Comparison of ENCODE assay signal across 8 cellular contexts in the genomic region with DNA sequence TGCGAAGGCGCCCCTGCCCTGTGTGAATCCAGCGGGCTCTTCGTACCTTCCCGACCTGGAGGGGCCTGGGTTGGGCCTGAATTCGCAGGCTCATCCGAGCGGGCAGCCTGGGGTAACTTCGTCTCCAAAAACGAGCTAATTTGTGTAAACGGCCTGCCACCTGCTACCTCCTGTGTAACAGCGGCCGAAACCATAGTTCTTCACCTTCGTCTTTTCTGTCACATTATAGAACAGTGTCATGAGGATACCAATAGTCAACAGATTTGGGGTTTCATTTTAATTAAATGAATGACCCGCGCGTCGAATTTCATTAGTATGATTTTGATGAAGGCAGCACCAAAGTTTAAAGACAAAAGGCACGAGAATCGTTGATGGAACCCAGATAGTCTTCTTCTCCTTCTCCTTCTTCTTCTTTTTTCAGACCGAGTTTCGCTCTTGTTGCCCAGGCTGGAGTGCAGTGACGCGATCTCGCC. TPM values are rescaled to one million over a fixed set of nuclear protein-coding genes. Genes with fewer than 3 reads are reported as not detected.
DNase-seq lines count a peak whose midpoint lies in the region; ATAC-seq, FAIRE-seq and TF ChIP-seq lines count a peak whose summit lies in the region.

No MANE protein-coding gene starts in this region.

- H3K4me3 Mint-ChIP-seq in activated CD4-positive, alpha-beta T cell treated with anti-CD3 and anti-CD28 coated beads for 36 hours: peak overlapping the region; percentile 69
- peak overlapping the region; percentile 73 for H3K4me3 Mint-ChIP-seq in activated naive CD8-positive, alpha-beta T cell treated with anti-CD3 and anti-CD28 coated beads, Interleukin-2, amount 50 U/mL, for 24 hours

- no peaks in the 10 kb centered on the region for H3K9me3 ChIP-seq in HepG2 (ENCODE audit: low read length)
- no peaks in the 10 kb centered on the region for H3K9me3 ChIP-seq in testis

- TF ChIP-seq RAD21 in HepG2 (CRISPR knock-in tag; IDR thresholded peaks at IDR 0.05): no peak

- H3K36me3 Mint-ChIP-seq in activated CD4-positive, alpha-beta T cell treated with anti-CD3 and anti-CD28 coated beads for 36 hours (ENCODE audit: low read depth): peaks cover 14% of the 10 kb centered on the region
- H3K36me3 Mint-ChIP-seq in activated naive CD8-positive, alpha-beta T cell treated with anti-CD3 and anti-CD28 coated beads, Interleukin-2, amount 50 U/mL, for 24 hours (ENCODE audit: low read depth): peaks cover 24% of the 10 kb centered on the region

- H3K4me1 Mint-ChIP-seq in activated CD4-positive, alpha-beta T cell treated with anti-CD3 and anti-CD28 coated beads for 36 hours: peaks cover 22% of the 10 kb centered on the region
- peaks cover 29% of the 10 kb centered on the region for H3K4me1 Mint-ChIP-seq in activated naive CD8-positive, alpha-beta T cell treated with anti-CD3 and anti-CD28 coated beads, Interleukin-2, amount 50 U/mL, for 24 hours

- peak; percentile 21 for FAIRE-seq in HepG2 (lab: Jason Lieb, UNC)

- H3K4me3 ChIP-seq in HepG2 (replicated peaks in 1 of 3; ENCODE audit: insufficient read depth in 1 of 3, low read depth in 2 of 3, low read length in 3 of 3) (peak overlapping the region; percentile 54 to 72 (median 60)), testis (peak overlapping the region; percentile 62 to 76)

- H3K4me2 ChIP-seq in HepG2 (ENCODE audit: low read depth, low read length): peak overlapping the region; percentile 83

- no peak overlapping the region for H2AFZ ChIP-seq in HepG2 (ENCODE audit: low read length)

- H3K27me3 ChIP-seq in HepG2 (ENCODE audit: control insufficient read depth in 1 of 2, insufficient read depth in 2 of 2, low read length in 2 of 2) (no peaks in the 10 kb centered on the region), testis (no peaks in the 10 kb centered on the region)

- ATAC-seq in activated CD4-positive, alpha-beta T cell treated with anti-CD3 and anti-CD28 coated beads for 36 hours: no peak
- no peak for ATAC-seq in activated naive CD8-positive, alpha-beta T cell treated with anti-CD3 and anti-CD28 coated beads, Interleukin-2, amount 50 U/mL, for 24 hours
- ATAC-seq in HepG2 (no peak), GM18870 (IDR thresholded peaks at IDR 0.05; ENCODE audit: unreplicated experiment) (no peak)

- CTCF ChIA-PET in activated CD4-positive, alpha-beta T cell treated with anti-CD3 and anti-CD28 coated beads for 36 hours (lab: Charles Lee): interaction anchor here (0.5 to 7.4 kb wide), 7 partner anchors 10 to 1483 kb away, joined by 3 to 64 read pairs (median 4); a partner anchor contains a TSS
- CTCF ChIA-PET in HepG2 (lab: Yijun Ruan, JAX; ENCODE audit: low intra/inter-chr PET ratio, low total read pairs): interaction anchor here (1.3 kb wide), 1 partner anchor 67 kb away, joined by 6 read pairs; no protein-coding TSS in a partner anchor

- peaks cover 12% of the 10 kb centered on the region for H4K20me1 ChIP-seq in HepG2 (ENCODE audit: insufficient read depth, low read length)

- H3K4me1 ChIP-seq in HepG2 (ENCODE audit: insufficient read depth, low read length) (peaks cover 33% of the 10 kb centered on the region), testis (peaks cover 4% of the 10 kb centered on the region)

- peak overlapping the region; percentile 40 for H3K27ac ChIP-seq in HepG2 (ENCODE audit: extremely low read length, insufficient read depth, low read length)
- H3K27ac ChIP-seq in testis: peak overlapping the region in 1 of 2 donors; percentile 65

- in situ Hi-C loops in HepG2 (cut with HindIII; ENCODE audit: extremely low pct_ligation_motif_present, low pct_unique_long_range_greater_than_20kb): loop anchor here (5.0 kb wide), 1 partner anchor 66 kb away; no protein-coding TSS in a partner anchor

- TF ChIP-seq POLR2A in HepG2 (IDR thresholded peaks at IDR 0.05; ENCODE audit: insufficient read depth in 1 of 2, low read depth in 2 of 2, low read length in 2 of 2) (no peak), testis (IDR thresholded peaks at IDR 0.05) (no peak)

- H3K27me3 Mint-ChIP-seq in activated CD4-positive, alpha-beta T cell treated with anti-CD3 and anti-CD28 coated beads for 36 hours: no peaks in the 10 kb centered on the region
- no peaks in the 10 kb centered on the region for H3K27me3 Mint-ChIP-seq in activated naive CD8-positive, alpha-beta T cell treated with anti-CD3 and anti-CD28 coated beads, Interleukin-2, amount 50 U/mL, for 24 hours

- no peak for DNase-seq in activated CD4-positive, alpha-beta T cell treated with anti-CD3 and anti-CD28 coated beads for 36 hours
- DNase-seq in activated CD4-positive, alpha-beta T cell treated with anti-CD3 and anti-CD28 coated beads for 1 hour: no peak
- DNase-seq in activated naive CD8-positive, alpha-beta T cell treated with anti-CD3 and anti-CD28 coated beads, Interleukin-2, amount 50 U/mL, for 24 hours: no peak
- DNase-seq in HepG2 (ENCODE audit: low spot score): no peak
- no peak for DNase-seq in testis
- DNase-seq in kidney tubule cell (ENCODE audit: low spot score): no peak
- no peak for DNase-seq in glomerular visceral epithelial cell (ENCODE audit: extremely low spot score)

- H3K9me3 Mint-ChIP-seq in activated CD4-positive, alpha-beta T cell treated with anti-CD3 and anti-CD28 coated beads for 36 hours (ENCODE audit: low read depth): no peaks in the 10 kb centered on the region
- no peaks in the 10 kb centered on the region for H3K9me3 Mint-ChIP-seq in activated naive CD8-positive, alpha-beta T cell treated with anti-CD3 and anti-CD28 coated beads, Interleukin-2, amount 50 U/mL, for 24 hours

- peak overlapping the region; percentile 26 for H3K27ac Mint-ChIP-seq in activated CD4-positive, alpha-beta T cell treated with anti-CD3 and anti-CD28 coated beads for 36 hours
- H3K27ac Mint-ChIP-seq in activated naive CD8-positive, alpha-beta T cell treated with anti-CD3 and anti-CD28 coated beads, Interleukin-2, amount 50 U/mL, for 24 hours: peak overlapping the region; percentile 70

- BruUV-seq in HepG2 (replicated peaks; lab: Mats Ljungman, UMichigan): TSS peak; percentile 61

- TF ChIP-seq EP300 in HepG2 (IDR thresholded peaks at IDR 0.05; ENCODE audit: low read depth in 2 of 2, low read length in 2 of 2) (no peak), HepG2 (CRISPR knock-in tag; IDR thresholded peaks at IDR 0.05; ENCODE audit: borderline replicate concordance) (no peak)

- H3K9ac ChIP-seq in HepG2 (ENCODE audit: insufficient read depth, low read depth, low read length): peak overlapping the region; percentile 71

- H3K36me3 ChIP-seq in HepG2 (replicated peaks in 1 of 2; ENCODE audit: control insufficient read depth in 1 of 2, insufficient read depth in 2 of 2, low read length in 2 of 2): peaks cover 4 to 13% of the 10 kb centered on the region in 2 experiments
- no peaks in the 10 kb centered on the region for H3K36me3 ChIP-seq in testis (ENCODE audit: low read depth, missing control alignments)

- POLR2A ChIA-PET in activated CD4-positive, alpha-beta T cell treated with anti-CD3 and anti-CD28 coated beads for 36 hours (lab: Charles Lee): interaction anchor here (0.5 to 1.6 kb wide), 3 partner anchors 27 to 135 kb away, joined by 4 to 9 read pairs (median 9); a partner anchor contains a TSS
- POLR2A ChIA-PET in HepG2 (lab: Yijun Ruan, JAX): interaction anchor here (0.6 to 7.3 kb wide), 12 partner anchors 11 to 144 kb away, joined by 3 to 68 read pairs (median 17); a partner anchor contains a TSS

- 75% methylated on average over 16 of the region's 25 CpGs for WGBS in HepG2 (ENCODE audit: low lambda C conversion rate)
- WGBS in testis, 2 donors: 43 to 64% methylated on average over 14 to 25 of the region's 25 CpGs

- H3K79me2 ChIP-seq in HepG2 (ENCODE audit: insufficient read depth, low read length): peaks cover 36% of the 10 kb centered on the region

- no peak for TF ChIP-seq CTCF in HepG2 (CRISPR knock-in tag; IDR thresholded peaks at IDR 0.05)
- no peak for TF ChIP-seq CTCF in testis (IDR thresholded peaks at IDR 0.05)

- intact Hi-C loops in activated CD4-positive, alpha-beta T cell treated with anti-CD3 and anti-CD28 coated beads for 36 hours (cut with DNase I, micrococcal nuclease): loop anchor here (1.0 to 5.0 kb wide), 7 partner anchors 27 to 182 kb away; a partner anchor contains a TSS
- intact Hi-C loops in HepG2 (cut with micrococcal nuclease; ENCODE audit: unreplicated experiment) (loop anchor here (5.0 kb wide), 2 partner anchors 41 to 136 kb away; a partner anchor contains a TSS), testis (cut with DNase I; ENCODE audit: low total_unique reads) (no loop called here)

RNA-seq across cellular contexts. Expression of a gene that starts 0.5 kb away (rescaled TPM):
- total RNA-seq in activated CD4-positive, alpha-beta T cell treated with anti-CD3 and anti-CD28 coated beads for 36 hours: 100 to 1,000 TPM; 100 to 132 TPM
- 216 and 292 TPM in 2 replicates for total RNA-seq in HepG2 (2016; rRNA removed; fragmentation: Illumina TruSeq; extraction: Trizol)
- total RNA-seq in HepG2 (2016; cell fraction: cytosol; rRNA removed; fragmentation: Illumina TruSeq; extraction: Trizol; ENCODE audit: low read depth): 661 and 704 TPM in 2 replicates
- 238 and 290 TPM in 2 replicates for total RNA-seq in HepG2 (2016; cell fraction: insoluble cytoplasmic fraction; rRNA removed; fragmentation: Illumina TruSeq; extraction: Trizol)
- total RNA-seq in HepG2 (2016; cell fraction: membrane; rRNA removed; fragmentation: Illumina TruSeq; extraction: Trizol): 633 and 641 TPM in 2 replicates
- total RNA-seq in HepG2 (2016; cell fraction: nucleus; rRNA removed; fragmentation: Illumina TruSeq; extraction: Trizol): 133 and 151 TPM in 2 replicates
- 159 and 193 TPM in 2 replicates for polyA plus RNA-seq in HepG2 (2011; rRNA removed)
- 149 and 152 TPM in 2 replicates for polyA plus RNA-seq in HepG2 (2011; cell fraction: cytosol; rRNA removed)
- polyA plus RNA-seq in HepG2 (2011; cell fraction: nucleus; rRNA removed): 166 and 206 TPM in 2 replicates
- polyA plus RNA-seq in HepG2 (2012): 145 and 146 TPM in 2 replicates
- 677 and 732 TPM in 2 replicates for polyA plus RNA-seq in HepG2 (2016; cell fraction: cytosol; fragmentation: Illumina TruSeq; extraction: Trizol; ENCODE audit: low read depth)
- polyA plus RNA-seq in HepG2 (2016; cell fraction: insoluble cytoplasmic fraction; fragmentation: Illumina TruSeq; extraction: Trizol; ENCODE audit: low read depth): 223 and 226 TPM in 2 replicates
- 572 and 580 TPM in 2 replicates for polyA plus RNA-seq in HepG2 (2016; cell fraction: membrane; fragmentation: Illumina TruSeq; extraction: Trizol; ENCODE audit: low read depth)
- polyA plus RNA-seq in HepG2 (2016; cell fraction: nucleus; fragmentation: Illumina TruSeq; extraction: Trizol; ENCODE audit: insufficient read depth, low read depth): 273 and 282 TPM in 2 replicates
- polyA minus RNA-seq in HepG2 (2011; rRNA and poly(A)+ RNA removed; ENCODE audit: low replicate concordance): 85.8 and 95.1 TPM in 2 replicates
- 30.3 and 32.7 TPM in 2 replicates for polyA minus RNA-seq in HepG2 (2011; cell fraction: cytosol; rRNA and poly(A)+ RNA removed)
- 68.9 and 72.5 TPM in 2 replicates for polyA minus RNA-seq in HepG2 (2011; cell fraction: nucleus; rRNA and poly(A)+ RNA removed)
- total RNA-seq in testis: 100 to 1,000 TPM in 1 of 2 donors, 10 to 100 TPM in 1; 73.5 to 119 TPM
- polyA plus RNA-seq in testis (ENCODE audit: insufficient read depth, low read depth, low replicate concordance): 82.3 TPM

RNA-seq across cellular contexts. Expression of a gene that starts 27.2 kb away (rescaled TPM):
- total RNA-seq in activated CD4-positive, alpha-beta T cell treated with anti-CD3 and anti-CD28 coated beads for 36 hours: 1,000 to 10,000 TPM; 1,578 to 1,806 TPM
- total RNA-seq in HepG2 (2016; rRNA removed; fragmentation: Illumina TruSeq; extraction: Trizol): 2,066 and 2,598 TPM in 2 replicates
- 1,884 and 2,042 TPM in 2 replicates for total RNA-seq in HepG2 (2016; cell fraction: cytosol; rRNA removed; fragmentation: Illumina TruSeq; extraction: Trizol; ENCODE audit: low read depth)
- total RNA-seq in HepG2 (2016; cell fraction: insoluble cytoplasmic fraction; rRNA removed; fragmentation: Illumina TruSeq; extraction: Trizol): 2,199 and 2,677 TPM in 2 replicates
- 1,573 and 1,587 TPM in 2 replicates for total RNA-seq in HepG2 (2016; cell fraction: membrane; rRNA removed; fragmentation: Illumina TruSeq; extraction: Trizol)
- 582 and 612 TPM in 2 replicates for total RNA-seq in HepG2 (2016; cell fraction: nucleus; rRNA removed; fragmentation: Illumina TruSeq; extraction: Trizol)
- 1,130 and 1,263 TPM in 2 replicates for polyA plus RNA-seq in HepG2 (2011; rRNA removed)
- polyA plus RNA-seq in HepG2 (2011; cell fraction: cytosol; rRNA removed): 1,588 and 1,623 TPM in 2 replicates
- 397 and 543 TPM in 2 replicates for polyA plus RNA-seq in HepG2 (2011; cell fraction: nucleus; rRNA removed)
- polyA plus RNA-seq in HepG2 (2012): 1,977 and 2,062 TPM in 2 replicates
- polyA plus RNA-seq in HepG2 (2016; cell fraction: cytosol; fragmentation: Illumina TruSeq; extraction: Trizol; ENCODE audit: low read depth): 1,937 and 2,024 TPM in 2 replicates
- 1,705 and 1,710 TPM in 2 replicates for polyA plus RNA-seq in HepG2 (2016; cell fraction: insoluble cytoplasmic fraction; fragmentation: Illumina TruSeq; extraction: Trizol; ENCODE audit: low read depth)
- 1,088 and 1,107 TPM in 2 replicates for polyA plus RNA-seq in HepG2 (2016; cell fraction: membrane; fragmentation: Illumina TruSeq; extraction: Trizol; ENCODE audit: low read depth)
- 679 and 692 TPM in 2 replicates for polyA plus RNA-seq in HepG2 (2016; cell fraction: nucleus; fragmentation: Illumina TruSeq; extraction: Trizol; ENCODE audit: insufficient read depth, low read depth)
- 1,440 and 2,606 TPM in 2 replicates for polyA minus RNA-seq in HepG2 (2011; rRNA and poly(A)+ RNA removed; ENCODE audit: low replicate concordance)
- polyA minus RNA-seq in HepG2 (2011; cell fraction: cytosol; rRNA and poly(A)+ RNA removed): 681 and 793 TPM in 2 replicates
- polyA minus RNA-seq in HepG2 (2011; cell fraction: nucleus; rRNA and poly(A)+ RNA removed): 194 and 303 TPM in 2 replicates
- total RNA-seq in testis: 1,000 to 10,000 TPM; 1,859 to 1,996 TPM
- 3,514 TPM for polyA plus RNA-seq in testis (ENCODE audit: insufficient read depth, low read depth, low replicate concordance)
